In genomic region chr10:64810046-64810445, GRCh38 we compare ENCODE assay signal across 7 cellular contexts.
A peak's percentile ranks its signal among the peaks of the same experiment; 100 is the strongest.
DNase-seq lines count a peak whose midpoint lies in the region; FAIRE-seq and TF ChIP-seq lines count a peak whose summit lies in the region.
"Not testable (repeated sequence)": the region's sequence is repeated elsewhere in the genome, so short reads cannot be mapped to it uniquely, and the experiment has no call there.

No MANE protein-coding gene starts in this region.

- 81 to 87% methylated on average over 2 to 4 of the region's 4 CpGs for WGBS in endodermal cell (ENCODE audit: insufficient coverage in 1 of 2, insufficient read length in 1 of 2), 2 experiments

- not testable (repeated sequence) for H3K4me1 ChIP-seq in HUES6 (ENCODE audit: control insufficient read depth, insufficient read depth, low read length); endodermal cell (ENCODE audit: control insufficient read depth, insufficient read depth, low read length)
- H3K4me1 ChIP-seq in mucosa of stomach (ENCODE audit: control insufficient read depth, insufficient read depth, low read length) = peaks cover 11% of the 10 kb centered on the region

- H3K9ac ChIP-seq in HUES6 (ENCODE audit: low read length); endodermal cell (ENCODE audit: extremely low read depth, low read length, poor library complexity, severe bottlenecking); mucosa of stomach (ENCODE audit: low read length): not testable (repeated sequence)

- intact Hi-C loops in Calu3 (cut with micrococcal nuclease; ENCODE audit: unreplicated experiment) = not testable (repeated sequence)

- H3K27ac ChIP-seq in HUES6 (ENCODE audit: low read depth, low read length) = peak overlapping the region; percentile 53; the same call in 1 of the 2 replicates
- not testable (repeated sequence) for H3K27ac ChIP-seq in endodermal cell (ENCODE audit: low read depth, low read length)

- peaks cover 12% of the 10 kb centered on the region; the same call in 1 of the 2 replicates for H3K9me3 ChIP-seq in HUES6 (ENCODE audit: control insufficient read depth, insufficient read depth, low read depth, low read length)
- peaks cover 19% of the 10 kb centered on the region for H3K9me3 ChIP-seq in endodermal cell (ENCODE audit: control insufficient read depth, low read length)
- not testable (repeated sequence) for H3K9me3 ChIP-seq in mucosa of stomach (ENCODE audit: control insufficient read depth, low read length)

- not testable (repeated sequence) for H3K27me3 Mint-ChIP-seq in Calu3 (ENCODE audit: unreplicated experiment); endodermal cell (ENCODE audit: insufficient read depth)

- H3K4me3 Mint-ChIP-seq in Calu3 (ENCODE audit: low read depth, unreplicated experiment); endodermal cell: not testable (repeated sequence)

- not testable (repeated sequence) for H3K27ac Mint-ChIP-seq in Calu3 (ENCODE audit: unreplicated experiment); endodermal cell

- H3K36me3 Mint-ChIP-seq in Calu3 (ENCODE audit: insufficient read depth, unreplicated experiment); endodermal cell (ENCODE audit: low read depth): not testable (repeated sequence)

- H3K27me3 ChIP-seq in HUES6 (ENCODE audit: control insufficient read depth, insufficient read depth, low read length); endodermal cell (ENCODE audit: control insufficient read depth, insufficient read depth, low read length, poor library complexity, severe bottlenecking); mucosa of stomach (ENCODE audit: control insufficient read depth, insufficient read depth, low read length): not testable (repeated sequence)

- not testable (repeated sequence) for BruUV-seq in Calu3 (replicated peaks; lab: Mats Ljungman, UMichigan)

- H3K4me1 Mint-ChIP-seq in Calu3 (ENCODE audit: low read depth, unreplicated experiment); endodermal cell: not testable (repeated sequence)

- H3K9me3 Mint-ChIP-seq in Calu3 (ENCODE audit: low read depth, unreplicated experiment) = not testable (repeated sequence)
- peaks cover 12% of the 10 kb centered on the region for H3K9me3 Mint-ChIP-seq in endodermal cell

- CTCF ChIA-PET in Calu3 (lab: Charles Lee) = not testable (repeated sequence)

- in situ Hi-C loops in astrocyte of the spinal cord (cut with HindIII; ENCODE audit: low sequenced_read_pairs) = not testable (repeated sequence)

- not testable (repeated sequence) for TF ChIP-seq CTCF in Calu3 (IDR thresholded peaks at IDR 0.05; ENCODE audit: unreplicated experiment); astrocyte of the spinal cord (IDR thresholded peaks at IDR 0.05; ENCODE audit: low read depth, low read length); endodermal cell (conservative IDR thresholded peaks at IDR 0.05)

- not testable (repeated sequence) for H3K4me3 ChIP-seq in HUES6 (ENCODE audit: low read depth, low read length); astrocyte of the spinal cord (ENCODE audit: low read depth, low read length); endodermal cell (ENCODE audit: low read length)
- H3K4me3 ChIP-seq in mucosa of stomach (ENCODE audit: low read length) = peak overlapping the region; percentile 25

- DNase-seq in Calu3 (peak; percentile 31), RCC 7860 (ENCODE audit: low spot score) (peak; percentile 66), astrocyte of the spinal cord (ENCODE audit: low read depth, low spot score) (peak; percentile 68), endodermal cell (peak; percentile 77), iris pigment epithelial cell (ENCODE audit: low read depth) (peak; percentile 29)

- not testable (repeated sequence) for H3K36me3 ChIP-seq in HUES6 (ENCODE audit: control insufficient read depth, insufficient read depth, low read length); endodermal cell (ENCODE audit: control insufficient read depth, insufficient read depth, low read length); mucosa of stomach (ENCODE audit: control insufficient read depth, insufficient read depth, low read length)

- FAIRE-seq in RCC 7860 (lab: Jason Lieb, UNC) = not testable (repeated sequence)
